In genomic region chr20:43944653-43945235, GRCh38 we compare ENCODE assay signal across 18 cellular contexts. TPM values are rescaled to one million over a fixed set of nuclear protein-coding genes. Genes with fewer than 3 reads are reported as not detected.
DNase-seq lines count a peak whose midpoint lies in the region; ATAC-seq and TF ChIP-seq lines count a peak whose summit lies in the region.
"Had no signal": no experiment of that assay in that cellular context is flagged by ENCODE, and none has a peak within 500 bp of the region (broad histone marks: within the 10 kb centered on the region; RNA-seq: fewer than 3 reads in every experiment).

No MANE protein-coding gene starts in this region.

- peak overlapping the region; percentile 63 for H3K27ac Mint-ChIP-seq in activated naive CD4-positive, alpha-beta T cell treated with anti-CD3 and anti-CD28 coated beads, Interleukin-2, amount 50 U/mL, for 24 hours
- H3K27ac Mint-ChIP-seq in activated CD8-positive, alpha-beta T cell treated with anti-CD3 and anti-CD28 coated beads, Interleukin-2, amount 10 ng/mL, durations not matched to agents 7 days and 5 days = no peak overlapping the region
- no peak overlapping the region; a peak in 1 of 7 replicates for H3K27ac Mint-ChIP-seq in H9

- H3K4ac ChIP-seq in IMR-90 (ENCODE audit: low read depth, low read length) (peak overlapping the region; percentile 88; the same call in 1 of the 2 replicates), H9 (ENCODE audit: low read depth, low read length) (no peak overlapping the region)

- H3K4me2 ChIP-seq in IMR-90 (ENCODE audit: low read depth, low read length) (no peak overlapping the region), H9 (ENCODE audit: insufficient read depth, insufficient read length, low read length) (no peak overlapping the region)

- no peak overlapping the region for H2AK9ac ChIP-seq in IMR-90 (replicated peaks; ENCODE audit: low read depth, low read length, poor library complexity)

- DNase-seq in activated naive CD4-positive, alpha-beta T cell (lab: John Stamatoyannopoulos, UW) = no peak
- DNase-seq in IMR-90 (no peak), RPMI7951 (ENCODE audit: low read depth) (peak; percentile 92), sigmoid colon (no peak), H9 (no peak)
- DNase-seq in activated CD8-positive, alpha-beta T cell treated with anti-CD3 and anti-CD28 coated beads, Interleukin-2, amount 10 ng/mL, durations not matched to agents 7 days and 5 days = no peak
- DNase-seq: C1 segment of cervical spinal cord, DMS79, MV-4-11, NCI-H1694 treated with DMSO at 0.1 percent for 48 hours, NCI-H226, NCI-H524, NCI-H82, SIG-M5 had no signal

- dilution Hi-C loops in IMR-90 (cut with HindIII; ENCODE audit: low sequenced_read_pairs, unreplicated experiment) = no loop called here

- H3K4me3 ChIP-seq in IMR-90 (ENCODE audit: insufficient read depth, low read depth, low read length) = no peak overlapping the region
- no peak overlapping the region for H3K4me3 ChIP-seq in neutrophil (ENCODE audit: low read depth in 1 of 2, low read length in 1 of 2)
- no peak overlapping the region for H3K4me3 ChIP-seq in sigmoid colon

- H3K9me3 ChIP-seq in IMR-90 (ENCODE audit: control insufficient read depth, insufficient read depth, low read length) (no peaks in the 10 kb centered on the region), neutrophil (no peaks in the 10 kb centered on the region), sigmoid colon (no peaks in the 10 kb centered on the region), H9 (ENCODE audit: control insufficient read depth, low read depth, low read length) (no peaks in the 10 kb centered on the region)

- H4K5ac ChIP-seq in IMR-90 (ENCODE audit: low read depth, low read length) (no peak overlapping the region), H9 (ENCODE audit: insufficient read length, low read depth, low read length) (no peak overlapping the region)

- intact Hi-C loops in IMR-90 (cut with micrococcal nuclease) (loop anchor here (5.0 to 10.0 kb wide), 2 partner anchors 73 to 130 kb away; no protein-coding TSS in a partner anchor), sigmoid colon (cut with DNase I) (no loop called here)

- BruUV-seq in IMR-90 (replicated peaks; lab: Mats Ljungman, UMichigan) = no TSS peak

- no peak overlapping the region for H3T11ph ChIP-seq in H9 (ENCODE audit: low read length)

- CTCF ChIA-PET in IMR-90 (lab: Yijun Ruan, JAX) = no interaction called here
- CTCF ChIA-PET in activated CD8-positive, alpha-beta T cell treated with anti-CD3 and anti-CD28 coated beads, Interleukin-2, amount 10 ng/mL, durations not matched to agents 7 days and 5 days (lab: Charles Lee) = no interaction called here

- 0 out of 3 replicates have a peak overlapping the region, but pooled peaks have one; percentile 29 for H2BK15ac ChIP-seq in IMR-90 (ENCODE audit: low read depth, low read length)
- no peak overlapping the region for H2BK15ac ChIP-seq in H9 (ENCODE audit: low read depth, low read length)

- H3K23ac ChIP-seq in IMR-90 (ENCODE audit: low read depth, low read length) (no peak overlapping the region), H9 (ENCODE audit: insufficient read length, low read depth, low read length) (no peak overlapping the region)

- H3K9ac ChIP-seq in IMR-90 (ENCODE audit: low read depth, low read length) (no peak overlapping the region), H9 (ENCODE audit: extremely low read depth, insufficient read length, low read length) (no peak overlapping the region)

- no peak for TF ChIP-seq EP300 in sigmoid colon (IDR thresholded peaks at IDR 0.05)

- no peaks in the 10 kb centered on the region for H3K27me3 ChIP-seq in IMR-90 (ENCODE audit: control insufficient read depth, insufficient read depth, low read length)
- peaks cover 7% of the 10 kb centered on the region for H3K27me3 ChIP-seq in neutrophil
- H3K27me3 ChIP-seq in sigmoid colon = no peaks in the 10 kb centered on the region
- no peaks in the 10 kb centered on the region for H3K27me3 ChIP-seq in H9 (ENCODE audit: insufficient read depth, low read length)

- TF ChIP-seq POLR2A in IMR-90 (IDR thresholded peaks at IDR 0.05; ENCODE audit: low read depth, low read length) = no peak
- no peak for TF ChIP-seq POLR2A in sigmoid colon (IDR thresholded peaks at IDR 0.05)

- POLR2A ChIA-PET in IMR-90 (lab: Charles Lee; ENCODE audit: unreplicated experiment) = no interaction called here
- POLR2A ChIA-PET in activated CD8-positive, alpha-beta T cell treated with anti-CD3 and anti-CD28 coated beads, Interleukin-2, amount 10 ng/mL, durations not matched to agents 7 days and 5 days (lab: Charles Lee) = interaction anchor here (0.6 kb wide), 1 partner anchor 105 kb away, joined by 3 read pairs; no protein-coding TSS in a partner anchor

- H2BK120ac ChIP-seq in IMR-90 (ENCODE audit: low read depth, low read length) = peak overlapping the region; percentile 73; the same call in 1 of the 2 replicates
- no peak overlapping the region for H2BK120ac ChIP-seq in H9 (ENCODE audit: low read depth, low read length, poor library complexity, severe bottlenecking)

- no peaks in the 10 kb centered on the region for H3K79me2 ChIP-seq in H9 (ENCODE audit: insufficient read depth, low read length)

- no peaks in the 10 kb centered on the region for H3K23me2 ChIP-seq in H9 (ENCODE audit: insufficient read length, low read depth, low read length, poor library complexity, severe bottlenecking)

- H4K20me1 ChIP-seq in IMR-90 (ENCODE audit: insufficient read depth, low read length) (0 out of 2 replicates have a peak, but pooled peaks cover 4% of the 10 kb centered on the region), H9 (ENCODE audit: control insufficient read depth, insufficient read depth, insufficient read length) (no peaks in the 10 kb centered on the region)

- peaks cover 29% of the 10 kb centered on the region for H3K4me1 ChIP-seq in IMR-90 (ENCODE audit: control insufficient read depth, insufficient read depth, low read length)
- H3K4me1 ChIP-seq in neutrophil (ENCODE audit: control insufficient read depth in 1 of 2, insufficient read depth in 1 of 2, low read depth in 1 of 2, low read length in 1 of 2) = peaks cover 45 to 58% of the 10 kb centered on the region in 2 experiments
- H3K4me1 ChIP-seq in sigmoid colon = peaks cover 0 to 6% (median 3%) of the 10 kb centered on the region in 4 donors
- peaks cover 7% of the 10 kb centered on the region; the same call in 1 of the 2 replicates for H3K4me1 ChIP-seq in H9 (ENCODE audit: insufficient read depth, low read length)

- H3K79me1 ChIP-seq in IMR-90 (ENCODE audit: low read depth in 1 of 2, low read length in 2 of 2) (peaks cover 37 to 97% of the 10 kb centered on the region in 2 experiments), H9 (ENCODE audit: insufficient read depth, low read depth, low read length, poor library complexity, severe bottlenecking) (no peaks in the 10 kb centered on the region)

- H3K14ac ChIP-seq in IMR-90 (replicated peaks; ENCODE audit: low read depth, low read length) = no peak overlapping the region
- H3K14ac ChIP-seq in H9 (ENCODE audit: insufficient read depth, low read length) = no peak overlapping the region

- H4K91ac ChIP-seq in IMR-90 (ENCODE audit: insufficient read depth, low read depth, low read length) (no peak overlapping the region), H9 (ENCODE audit: insufficient read length, low read depth, low read length) (no peak overlapping the region)

- H3K36me3 Mint-ChIP-seq in activated naive CD4-positive, alpha-beta T cell treated with anti-CD3 and anti-CD28 coated beads, Interleukin-2, amount 50 U/mL, for 24 hours = no peaks in the 10 kb centered on the region
- H3K36me3 Mint-ChIP-seq in activated CD8-positive, alpha-beta T cell treated with anti-CD3 and anti-CD28 coated beads, Interleukin-2, amount 10 ng/mL, durations not matched to agents 7 days and 5 days (ENCODE audit: low read depth) = no peaks in the 10 kb centered on the region
- H3K36me3 Mint-ChIP-seq in H9 (ENCODE audit: insufficient read depth in 1 of 3, low read depth in 3 of 3) = no peaks in the 10 kb centered on the region
- H3K36me3 Mint-ChIP-seq: IgD-negative memory B cell had no signal

- TF ChIP-seq RAD21 in IMR-90 (IDR thresholded peaks at IDR 0.05; ENCODE audit: low read length) = no peak

- no peak overlapping the region for H3K18ac ChIP-seq in IMR-90 (ENCODE audit: low read depth, low read length)
- no peak overlapping the region for H3K18ac ChIP-seq in H9 (ENCODE audit: insufficient read length, low read depth, low read length)

- no peaks in the 10 kb centered on the region for H3K27me3 Mint-ChIP-seq in activated naive CD4-positive, alpha-beta T cell treated with anti-CD3 and anti-CD28 coated beads, Interleukin-2, amount 50 U/mL, for 24 hours
- H3K27me3 Mint-ChIP-seq in activated CD8-positive, alpha-beta T cell treated with anti-CD3 and anti-CD28 coated beads, Interleukin-2, amount 10 ng/mL, durations not matched to agents 7 days and 5 days (ENCODE audit: low read depth) = peaks cover 55% of the 10 kb centered on the region
- no peaks in the 10 kb centered on the region; the same call in 1 of the 2 replicates for H3K27me3 Mint-ChIP-seq in H9 (ENCODE audit: low read depth)

- H3K9me1 ChIP-seq in IMR-90 (ENCODE audit: insufficient read depth, low read length) = peaks cover 48% of the 10 kb centered on the region

- H3K4me3 Mint-ChIP-seq in activated naive CD4-positive, alpha-beta T cell treated with anti-CD3 and anti-CD28 coated beads, Interleukin-2, amount 50 U/mL, for 24 hours = no peak overlapping the region
- no peak overlapping the region for H3K4me3 Mint-ChIP-seq in activated CD8-positive, alpha-beta T cell treated with anti-CD3 and anti-CD28 coated beads, Interleukin-2, amount 10 ng/mL, durations not matched to agents 7 days and 5 days
- H3K4me3 Mint-ChIP-seq in H9 = no peak overlapping the region

- H3K4me1 Mint-ChIP-seq in activated naive CD4-positive, alpha-beta T cell treated with anti-CD3 and anti-CD28 coated beads, Interleukin-2, amount 50 U/mL, for 24 hours = peaks cover 78% of the 10 kb centered on the region
- H3K4me1 Mint-ChIP-seq in activated CD8-positive, alpha-beta T cell treated with anti-CD3 and anti-CD28 coated beads, Interleukin-2, amount 10 ng/mL, durations not matched to agents 7 days and 5 days (ENCODE audit: low read depth) = peaks cover 75% of the 10 kb centered on the region
- H3K4me1 Mint-ChIP-seq in H9 = peaks cover 41 to 50% of the 10 kb centered on the region in 2 experiments

- H3K36me3 ChIP-seq in IMR-90 (ENCODE audit: control insufficient read depth, insufficient read depth, low read length) (no peaks in the 10 kb centered on the region), neutrophil (no peaks in the 10 kb centered on the region), sigmoid colon (no peaks in the 10 kb centered on the region)

- H3K27ac ChIP-seq in IMR-90 (ENCODE audit: insufficient read depth, low read length) (no peak overlapping the region), neutrophil (peak overlapping the region; percentile 99), sigmoid colon (no peak overlapping the region), H9 (ENCODE audit: insufficient read length, low read depth, low read length) (no peak overlapping the region)
- H3K27ac ChIP-seq: RWPE1 had no signal

- no peak for ATAC-seq in IMR-90 (ENCODE audit: low read depth)
- ATAC-seq in activated CD8-positive, alpha-beta T cell treated with anti-CD3 and anti-CD28 coated beads, Interleukin-2, amount 10 ng/mL, durations not matched to agents 7 days and 5 days = no peak

- 80% methylated on average over 1 of the region's 6 CpGs; no CpG with 5 or more reads in 1 of the 2 experiments for WGBS in IMR-90 (ENCODE audit: extremely low coverage in 2 of 2, insufficient read length in 1 of 2), 2 experiments
- WGBS in sigmoid colon, 2 donors = 89% methylated on average over 6 of the region's 6 CpGs
- no CpG with 5 or more reads among the region's 6 CpGs for WGBS in H9 (ENCODE audit: extremely low coverage, insufficient read length, low lambda C conversion rate)

- H3K9me3 Mint-ChIP-seq in activated naive CD4-positive, alpha-beta T cell treated with anti-CD3 and anti-CD28 coated beads, Interleukin-2, amount 50 U/mL, for 24 hours = no peaks in the 10 kb centered on the region
- H3K9me3 Mint-ChIP-seq in activated CD8-positive, alpha-beta T cell treated with anti-CD3 and anti-CD28 coated beads, Interleukin-2, amount 10 ng/mL, durations not matched to agents 7 days and 5 days (ENCODE audit: insufficient read depth) = no peaks in the 10 kb centered on the region
- no peaks in the 10 kb centered on the region; a peak in 1 of 5 replicates for H3K9me3 Mint-ChIP-seq in H9

- no peak overlapping the region for H2AFZ ChIP-seq in IMR-90 (replicated peaks; ENCODE audit: low read length, poor library complexity)
- H2AFZ ChIP-seq in H9 (ENCODE audit: low read length) = no peak overlapping the region

- H3K56ac ChIP-seq in IMR-90 (ENCODE audit: extremely low read depth, insufficient read depth, low read length) (no peak overlapping the region), H9 (ENCODE audit: insufficient read length, low read depth, low read length) (no peak overlapping the region)

- H2BK12ac ChIP-seq in H9 (ENCODE audit: insufficient read length, low read depth, low read length) = no peak overlapping the region

- H4K8ac ChIP-seq in IMR-90 (ENCODE audit: low read depth in 2 of 2, low read length in 2 of 2) = no peak overlapping the region
- H4K8ac ChIP-seq in H9 (replicated peaks; ENCODE audit: insufficient read length, low read depth, low read length) = no peak overlapping the region

- H2BK20ac ChIP-seq in IMR-90 (ENCODE audit: low read depth, low read length) (peak overlapping the region; percentile 58; the same call in 1 of the 2 replicates), H9 (ENCODE audit: low read depth, low read length, poor library complexity, severe bottlenecking) (no peak overlapping the region)

- TF ChIP-seq CTCF in IMR-90 (conservative IDR thresholded peaks at IDR 0.05; ENCODE audit: low read depth, low read length) (no peak), neutrophil (IDR thresholded peaks at IDR 0.05) (no peak), sigmoid colon (IDR thresholded peaks at IDR 0.05) (no peak), H9 (conservative IDR thresholded peaks at IDR 0.05) (no peak)

- H2BK5ac ChIP-seq in IMR-90 (ENCODE audit: low read depth, low read length, poor library complexity, severe bottlenecking) (no peak overlapping the region), H9 (ENCODE audit: insufficient read length, low read length) (no peak overlapping the region)

- in situ Hi-C loops in IMR-90 (cut with MboI; ENCODE audit: low sequenced_read_pairs) = loop anchor here (25.0 kb wide), 1 partner anchor 1843 kb away; the partner anchor contains the start of genes DNTTIP1 and WFDC3

- H2AK5ac ChIP-seq in IMR-90 (ENCODE audit: low read depth, low read length) (peak overlapping the region; percentile 86; the same call in 1 of the 2 replicates), H9 (ENCODE audit: insufficient read length, low read length) (no peak overlapping the region)

RNA-seq across cellular contexts. Expression of gene TOX2, which starts 30.1 kb away (rescaled TPM):
- 1.1 and 1.3 TPM in 2 replicates for total RNA-seq in IMR-90 (2012; rRNA removed)
- 17.2 and 17.5 TPM in 2 replicates for polyA plus RNA-seq in IMR-90 (2012; rRNA removed)
- 14.6 and 25.9 TPM in 2 replicates for polyA plus RNA-seq in IMR-90 (2012; cell fraction: cytosol; rRNA removed)
- 17.1 and 23.2 TPM in 2 replicates for polyA plus RNA-seq in IMR-90 (2012; cell fraction: nucleus; rRNA removed; ENCODE audit: low replicate concordance)
- total RNA-seq in RPMI7951 (2014; rRNA removed; shearing (Covaris generic)) = 24.7 and 25.4 TPM in 2 replicates
- total RNA-seq in sigmoid colon = 1 to 10 TPM in 2 of 4 donors, under 1 TPM in 2; 0.27 to 3.2 (median 1.2) TPM
- polyA plus RNA-seq in sigmoid colon = 1 to 10 TPM; 1.2 to 8.1 (median 3.6) TPM
- total RNA-seq in activated CD8-positive, alpha-beta T cell treated with anti-CD3 and anti-CD28 coated beads, Interleukin-2, amount 10 ng/mL, durations not matched to agents 7 days and 5 days = under 1 TPM; 0.31 to 0.61 TPM
- 1.7 and 2.0 TPM in 2 replicates for total RNA-seq in H9 (2021)
